10 cellular contexts compared by ENCODE assay signal in the genomic region with DNA sequence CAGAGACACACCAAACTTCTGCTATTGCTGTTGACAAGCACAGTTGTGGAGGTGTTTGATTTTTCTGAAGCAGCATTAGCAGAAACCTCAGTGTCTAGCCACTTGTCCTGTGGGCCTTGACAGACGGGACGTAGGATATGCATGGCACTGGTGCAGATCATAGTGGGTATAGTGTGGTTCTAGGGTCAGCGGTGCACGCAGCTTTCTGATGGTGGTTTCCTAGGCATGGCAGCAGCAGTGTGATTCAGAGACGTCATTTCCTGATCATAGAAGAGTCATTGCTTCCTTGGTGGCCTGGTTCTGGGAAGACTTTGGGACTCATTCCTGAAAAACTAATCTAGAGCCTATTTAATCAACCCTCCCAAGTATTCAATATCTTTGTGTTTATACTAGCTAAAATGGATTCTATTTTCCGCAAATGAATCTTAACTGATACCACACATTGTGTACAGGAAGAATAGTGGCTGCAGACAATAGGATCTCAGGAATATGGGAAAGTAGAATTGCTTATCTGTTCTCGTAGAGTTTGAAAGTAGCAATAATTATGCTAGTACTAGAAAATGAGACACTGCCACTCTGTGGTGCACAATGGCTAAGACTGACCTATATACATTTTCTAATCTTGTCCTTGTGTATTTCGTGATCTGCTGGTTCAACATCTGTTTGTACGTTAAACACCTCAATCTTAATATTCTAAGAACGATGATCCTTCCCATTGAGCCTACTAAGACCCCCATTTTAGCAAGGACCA. TPM values are rescaled to one million over a fixed set of nuclear protein-coding genes. Genes with fewer than 3 reads are reported as not detected.
DNase-seq lines count a peak whose midpoint lies in the region; ATAC-seq and TF ChIP-seq lines count a peak whose summit lies in the region.
"Had no signal": no experiment of that assay in that cellular context is flagged by ENCODE, and none has a peak within 500 bp of the region (broad histone marks: within the 10 kb centered on the region; RNA-seq: fewer than 3 reads in every experiment).

No MANE protein-coding gene starts in this region.

- H3K36me3 ChIP-seq in brain microvascular endothelial cell (replicated peaks) (no peaks in the 10 kb centered on the region), stomach (no peaks in the 10 kb centered on the region)

- no peak for TF ChIP-seq EP300 in stomach (IDR thresholded peaks at IDR 0.05)

- TF ChIP-seq CTCF in brain microvascular endothelial cell (IDR thresholded peaks at IDR 0.05; ENCODE audit: low read depth, low read length, missing control alignments) (peak; percentile 21), osteocyte (IDR thresholded peaks at IDR 0.05) (peak; percentile 24), stomach (IDR thresholded peaks at IDR 0.05) (no peak)

- in situ Hi-C loops in brain microvascular endothelial cell (cut with HindIII; ENCODE audit: low pct_ligation_motif_present, low sequenced_read_pairs), result no loop called here

- POLR2A ChIA-PET in activated CD4-positive, alpha-beta T cell treated with anti-CD3 and anti-CD28 coated beads for 36 hours (lab: Charles Lee), result no interaction called here

- no peak for TF ChIP-seq POLR2A in stomach (IDR thresholded peaks at IDR 0.05)

- H3K4me3 Mint-ChIP-seq in activated CD8-positive, alpha-beta memory T cell treated with anti-CD3 and anti-CD28 coated beads, Interleukin-2, amount 10 ng/mL, durations not matched to agents 7 days and 5 days, result peak overlapping the region; percentile 26
- H3K4me3 Mint-ChIP-seq in osteocyte (ENCODE audit: unreplicated experiment), result no peak overlapping the region
- H3K4me3 Mint-ChIP-seq in activated CD4-positive, alpha-beta T cell treated with anti-CD3 and anti-CD28 coated beads for 36 hours, result no peak overlapping the region

- H3K27me3 ChIP-seq in brain microvascular endothelial cell (replicated peaks) (no peaks in the 10 kb centered on the region), stomach (no peaks in the 10 kb centered on the region)

- ATAC-seq in activated CD8-positive, alpha-beta memory T cell treated with anti-CD3 and anti-CD28 coated beads, Interleukin-2, amount 10 ng/mL, durations not matched to agents 7 days and 5 days, result no peak
- no peak for ATAC-seq in GM18520 (IDR thresholded peaks at IDR 0.05; ENCODE audit: unreplicated experiment)
- ATAC-seq in activated CD4-positive, alpha-beta T cell treated with anti-CD3 and anti-CD28 coated beads for 36 hours, result no peak

- CTCF ChIA-PET in activated CD8-positive, alpha-beta memory T cell treated with anti-CD3 and anti-CD28 coated beads, Interleukin-2, amount 10 ng/mL, durations not matched to agents 7 days and 5 days (lab: Charles Lee), result no interaction called here
- CTCF ChIA-PET in activated CD4-positive, alpha-beta T cell treated with anti-CD3 and anti-CD28 coated beads for 36 hours (lab: Charles Lee), result no interaction called here

- WGBS in stomach, 5 donors, result 66 to 79% (median 68%) methylated on average over 10 of the region's 10 CpGs

- H3K4me1 ChIP-seq in stomach, result peaks cover 8 to 25% (median 18%) of the 10 kb centered on the region in 4 donors

- H3K27ac ChIP-seq in brain microvascular endothelial cell, result no peak overlapping the region
- no peak overlapping the region for H3K27ac ChIP-seq in stomach

- H3K9me3 Mint-ChIP-seq in activated CD8-positive, alpha-beta memory T cell treated with anti-CD3 and anti-CD28 coated beads, Interleukin-2, amount 10 ng/mL, durations not matched to agents 7 days and 5 days (ENCODE audit: low read depth), result no peaks in the 10 kb centered on the region
- no peaks in the 10 kb centered on the region for H3K9me3 Mint-ChIP-seq in osteocyte (ENCODE audit: unreplicated experiment)
- peaks cover 2% of the 10 kb centered on the region for H3K9me3 Mint-ChIP-seq in activated CD4-positive, alpha-beta T cell treated with anti-CD3 and anti-CD28 coated beads for 36 hours (ENCODE audit: low read depth)

- peaks cover 3% of the 10 kb centered on the region for H3K27me3 Mint-ChIP-seq in activated CD8-positive, alpha-beta memory T cell treated with anti-CD3 and anti-CD28 coated beads, Interleukin-2, amount 10 ng/mL, durations not matched to agents 7 days and 5 days
- H3K27me3 Mint-ChIP-seq in osteocyte (ENCODE audit: unreplicated experiment), result peaks cover 8% of the 10 kb centered on the region
- no peaks in the 10 kb centered on the region for H3K27me3 Mint-ChIP-seq in activated CD4-positive, alpha-beta T cell treated with anti-CD3 and anti-CD28 coated beads for 36 hours

- no peak overlapping the region for H3K27ac Mint-ChIP-seq in activated CD8-positive, alpha-beta memory T cell treated with anti-CD3 and anti-CD28 coated beads, Interleukin-2, amount 10 ng/mL, durations not matched to agents 7 days and 5 days
- H3K27ac Mint-ChIP-seq in osteocyte (ENCODE audit: unreplicated experiment), result peak overlapping the region; percentile 18
- H3K27ac Mint-ChIP-seq in activated CD4-positive, alpha-beta T cell treated with anti-CD3 and anti-CD28 coated beads for 36 hours, result no peak overlapping the region

- intact Hi-C loops in stomach (cut with DNase I; ENCODE audit: low total_unique reads), result no loop called here
- intact Hi-C loops in activated CD4-positive, alpha-beta T cell treated with anti-CD3 and anti-CD28 coated beads for 36 hours (cut with DNase I, micrococcal nuclease), result loop anchor here (10.0 kb wide), 2 partner anchors 1161 to 1379 kb away; a partner anchor contains a TSS

- no peak for DNase-seq in activated CD8-positive, alpha-beta memory T cell treated with anti-CD3 and anti-CD28 coated beads, Interleukin-2, amount 10 ng/mL, durations not matched to agents 7 days and 5 days
- DNase-seq in activated CD8-positive, alpha-beta memory T cell treated with anti-CD3 and anti-CD28 coated beads, Interleukin-2, amount 50 U/mL, for 48 hours, result no peak
- peak; percentile 53 for DNase-seq in NAMALWA (ENCODE audit: low spot score)
- DNase-seq in brain microvascular endothelial cell, result no peak
- DNase-seq in osteocyte (ENCODE audit: extremely low spot score, unreplicated experiment), result no peak
- no peak for DNase-seq in stomach
- no peak for DNase-seq in activated CD4-positive, alpha-beta T cell treated with anti-CD3 and anti-CD28 coated beads for 36 hours
- DNase-seq: activated naive CD4-positive, alpha-beta T cell; T1000 had no signal

- H3K4me1 Mint-ChIP-seq in activated CD8-positive, alpha-beta memory T cell treated with anti-CD3 and anti-CD28 coated beads, Interleukin-2, amount 10 ng/mL, durations not matched to agents 7 days and 5 days, result peaks cover 16% of the 10 kb centered on the region
- H3K4me1 Mint-ChIP-seq in osteocyte (ENCODE audit: unreplicated experiment), result peaks cover 19% of the 10 kb centered on the region
- peaks cover 10% of the 10 kb centered on the region for H3K4me1 Mint-ChIP-seq in activated CD4-positive, alpha-beta T cell treated with anti-CD3 and anti-CD28 coated beads for 36 hours

- H3K36me3 Mint-ChIP-seq in activated CD8-positive, alpha-beta memory T cell treated with anti-CD3 and anti-CD28 coated beads, Interleukin-2, amount 10 ng/mL, durations not matched to agents 7 days and 5 days, result peaks cover 9% of the 10 kb centered on the region
- H3K36me3 Mint-ChIP-seq in osteocyte (ENCODE audit: unreplicated experiment), result no peaks in the 10 kb centered on the region
- peaks cover 12% of the 10 kb centered on the region for H3K36me3 Mint-ChIP-seq in activated CD4-positive, alpha-beta T cell treated with anti-CD3 and anti-CD28 coated beads for 36 hours (ENCODE audit: low read depth)

- H3K4me3 ChIP-seq in brain microvascular endothelial cell (ENCODE audit: low read depth, low read length), result no peak overlapping the region
- H3K4me3 ChIP-seq in stomach, result no peak overlapping the region

- H3K9me3 ChIP-seq in stomach, result no peaks in the 10 kb centered on the region

RNA-seq across cellular contexts. Expression of a gene that starts 2.8 kb away (rescaled TPM):
- 10 to 100 TPM; 76.2 to 84.7 TPM for total RNA-seq in activated CD8-positive, alpha-beta memory T cell treated with anti-CD3 and anti-CD28 coated beads, Interleukin-2, amount 10 ng/mL, durations not matched to agents 7 days and 5 days
- total RNA-seq in osteocyte (24.6 and 25.7 TPM in 2 replicates), stomach (10 to 100 TPM in 4 of 5 donors, 1 to 10 TPM in 1; 5.4 to 47.5 (median 22.8) TPM)
- 10 to 100 TPM; 11.2 to 16.3 (median 11.9) TPM for polyA plus RNA-seq in stomach
- 10 to 100 TPM; 62.4 to 73.4 TPM for total RNA-seq in activated CD4-positive, alpha-beta T cell treated with anti-CD3 and anti-CD28 coated beads for 36 hours

Comparison
In these comparisons a context has a peak if more than half of its experiments do, and no peak if none do; other contexts are left out.
1. CTCF ChIP-seq: peak in brain microvascular endothelial cell (single experiment) and osteocyte (single experiment); none in stomach (0 of 7).